In genomic region chr4:167196386-167196785, GRCh38 we compare ENCODE assay signal across 31 cellular contexts. TPM values are rescaled to one million over a fixed set of nuclear protein-coding genes. Genes with fewer than 3 reads are reported as not detected.
DNase-seq lines count a peak whose midpoint lies in the region; ATAC-seq, FAIRE-seq and TF ChIP-seq lines count a peak whose summit lies in the region.
"Had no signal": no experiment of that assay in that cellular context is flagged by ENCODE, and none has a peak within 500 bp of the region (broad histone marks: within the 10 kb centered on the region; RNA-seq: fewer than 3 reads in every experiment).

No MANE protein-coding gene starts in this region.

- intact Hi-C loops in mammary epithelial cell (cut with micrococcal nuclease) (no loop called here), HepG2 (cut with micrococcal nuclease; ENCODE audit: unreplicated experiment) (no loop called here), ovary (cut with DNase I) (no loop called here)

- H4K20me1 ChIP-seq in mammary epithelial cell (ENCODE audit: insufficient read depth, low read length) (no peaks in the 10 kb centered on the region), HepG2 (ENCODE audit: insufficient read depth, low read length) (no peaks in the 10 kb centered on the region)
- H4K20me1 ChIP-seq: BLaER1 treated with 17β-estradiol and CSF1 and Interleukin-3, amounts not matched to agents 10 nM and 100 nM had no signal

- no peak for TF ChIP-seq CTCF in mammary epithelial cell (conservative IDR thresholded peaks at IDR 0.05 in 1 of 2, IDR thresholded peaks at IDR 0.05 in 1 of 2; ENCODE audit: extremely low read depth in 1 of 2, insufficient read depth in 1 of 2, low read depth in 1 of 2, low read length in 2 of 2)
- TF ChIP-seq CTCF in HepG2 (CRISPR knock-in tag; IDR thresholded peaks at IDR 0.05), result no peak
- TF ChIP-seq CTCF in ovary (IDR thresholded peaks at IDR 0.05), result no peak

- POLR2A ChIA-PET in HepG2 (lab: Yijun Ruan, JAX), result no interaction called here

- no peak overlapping the region for H3K4me2 ChIP-seq in mammary epithelial cell (ENCODE audit: insufficient read depth, low read depth, low read length)
- no peak overlapping the region for H3K4me2 ChIP-seq in HepG2 (ENCODE audit: low read depth, low read length)
- H3K4me2 ChIP-seq: BLaER1 treated with 17β-estradiol and CSF1 and Interleukin-3, amounts not matched to agents 10 nM and 100 nM had no signal

- H3K36me3 ChIP-seq in mammary epithelial cell (ENCODE audit: insufficient read depth, low read length), result no peaks in the 10 kb centered on the region
- H3K36me3 ChIP-seq in HepG2 (replicated peaks in 1 of 2; ENCODE audit: control insufficient read depth in 1 of 2, insufficient read depth in 2 of 2, low read length in 2 of 2), result no peaks in the 10 kb centered on the region
- H3K36me3 ChIP-seq in ovary, result no peaks in the 10 kb centered on the region
- H3K36me3 ChIP-seq: BLaER1 treated with 17β-estradiol and CSF1 and Interleukin-3, amounts not matched to agents 10 nM and 100 nM; brain microvascular endothelial cell; heart right ventricle had no signal

- no peak for TF ChIP-seq EP300 in HepG2 (IDR thresholded peaks at IDR 0.05; ENCODE audit: low read depth in 2 of 2, low read length in 2 of 2)
- TF ChIP-seq EP300 in HepG2 (CRISPR knock-in tag; IDR thresholded peaks at IDR 0.05; ENCODE audit: borderline replicate concordance), result no peak
- TF ChIP-seq EP300 in ovary (IDR thresholded peaks at IDR 0.05), result no peak

- TF ChIP-seq POLR2A in HepG2 (IDR thresholded peaks at IDR 0.05; ENCODE audit: insufficient read depth in 1 of 2, low read depth in 2 of 2, low read length in 2 of 2), result no peak
- no peak for TF ChIP-seq POLR2A in ovary (IDR thresholded peaks at IDR 0.05)

- CTCF ChIA-PET in mammary epithelial cell (lab: Charles Lee; ENCODE audit: low non-redundant PET) (no interaction called here), HepG2 (lab: Yijun Ruan, JAX; ENCODE audit: low intra/inter-chr PET ratio, low total read pairs) (no interaction called here)

- H3K4me1 ChIP-seq in mammary epithelial cell (ENCODE audit: insufficient read depth, low read length) (no peaks in the 10 kb centered on the region), HepG2 (ENCODE audit: insufficient read depth, low read length) (no peaks in the 10 kb centered on the region), ovary (ENCODE audit: insufficient read depth) (no peaks in the 10 kb centered on the region)
- H3K4me1 ChIP-seq: BLaER1 treated with 17β-estradiol and CSF1 and Interleukin-3, amounts not matched to agents 10 nM and 100 nM; heart right ventricle had no signal

- ATAC-seq in HepG2 (peak; percentile 75), GM18868 (IDR thresholded peaks at IDR 0.05; ENCODE audit: unreplicated experiment) (no peak)
- ATAC-seq: heart right ventricle, mucosa of descending colon, sciatic nerve, SK-N-SH treated with all-trans-retinoic acid at 6 μM for 48 hours, WTC11 had no signal

- 30% methylated on average over 1 of the region's 1 CpG for WGBS in mammary epithelial cell (ENCODE audit: low coverage, missing lambda C conversion rate)
- 3% methylated on average over 1 of the region's 1 CpG for WGBS in HepG2 (ENCODE audit: low lambda C conversion rate)
- WGBS in ovary, 3 donors, result 74 to 90% (median 88%) methylated on average over 1 of the region's 1 CpG

- H3K79me2 ChIP-seq in mammary epithelial cell (ENCODE audit: insufficient read depth, low read length), result no peaks in the 10 kb centered on the region
- no peaks in the 10 kb centered on the region for H3K79me2 ChIP-seq in HepG2 (ENCODE audit: insufficient read depth, low read length)

- no peak overlapping the region for H2AFZ ChIP-seq in mammary epithelial cell (ENCODE audit: low read depth, low read length)
- no peak overlapping the region for H2AFZ ChIP-seq in HepG2 (ENCODE audit: low read length)

- H3K9me3 ChIP-seq in mammary epithelial cell (replicated peaks; ENCODE audit: insufficient read depth, low read length), result no peaks in the 10 kb centered on the region
- H3K9me3 ChIP-seq in HepG2 (ENCODE audit: low read length), result no peaks in the 10 kb centered on the region
- no peaks in the 10 kb centered on the region for H3K9me3 ChIP-seq in ovary
- H3K9me3 ChIP-seq: BLaER1 treated with 17β-estradiol and CSF1 and Interleukin-3, amounts not matched to agents 10 nM and 100 nM; Caco-2; mucosa of descending colon had no signal

- dilution Hi-C loops in mammary epithelial cell (cut with HindIII; ENCODE audit: low sequenced_read_pairs), result no loop called here

- no peak for TF ChIP-seq RAD21 in HepG2 (CRISPR knock-in tag; IDR thresholded peaks at IDR 0.05)

- in situ Hi-C loops in mammary epithelial cell (cut with MboI; ENCODE audit: low sequenced_read_pairs in 2 of 2) (no loop called here), HepG2 (cut with HindIII; ENCODE audit: extremely low pct_ligation_motif_present, low pct_unique_long_range_greater_than_20kb) (no loop called here)

- DNase-seq in DMS53 (lab: John Stamatoyannopoulos, UW) (peak; percentile 85), M059J (ENCODE audit: low read depth) (peak; percentile 8), mammary epithelial cell (peak; percentile 9), HepG2 (ENCODE audit: low spot score) (peak; percentile 33), NCI-H1694 treated with DMSO at 0.1 percent for 48 hours (lab: John Stamatoyannopoulos, UW) (no peak), ovary (no peak), hepatic stellate cell (ENCODE audit: low spot score) (no peak)
- DNase-seq: ACHN; activated CD4-positive, alpha-beta T cell treated with anti-CD3 and anti-CD28 coated beads, Interleukin-2, amount 50 U/mL, for 4 hours; activated CD8-positive, alpha-beta memory T cell treated with anti-CD3 and anti-CD28 coated beads, Interleukin-2, amount 50 U/mL, for 48 hours; activated naive CD8-positive, alpha-beta T cell treated with anti-CD3 and anti-CD28 coated beads for 36 hours; brain microvascular endothelial cell; Caco-2; cortex of kidney; endodermal cell; heart right ventricle; immature natural killer cell; mucosa of descending colon; NCI-H187 treated with DMSO at 0.1 percent for 48 hours; nephron progenitor cell; stimulated activated CD4-positive, alpha-beta T cell treated with anti-CD3 and anti-CD28 coated beads, Interleukin-15, amount 100 ng/mL, for 24 hours; stimulated activated CD8-positive, alpha-beta memory T cell treated with anti-CD3 and anti-CD28 coated beads, Interleukin-4, amount 100 ng/mL, for 48 hours; trophoblast cell had no signal

- no peak overlapping the region for H3K27ac ChIP-seq in mammary epithelial cell (ENCODE audit: insufficient read depth, low read depth, low read length)
- H3K27ac ChIP-seq in HepG2 (ENCODE audit: extremely low read length, insufficient read depth, low read length), result no peak overlapping the region
- no peak overlapping the region for H3K27ac ChIP-seq in ovary
- H3K27ac ChIP-seq: BLaER1 treated with 17β-estradiol and CSF1 and Interleukin-3, amounts not matched to agents 10 nM and 100 nM; brain microvascular endothelial cell; heart right ventricle had no signal

- FAIRE-seq in HepG2 (lab: Jason Lieb, UNC), result no peak
- FAIRE-seq: H1, HTR-8/SVneo had no signal

- BruUV-seq in mammary epithelial cell (replicated peaks; lab: Mats Ljungman, UMichigan) (no TSS peak), HepG2 (replicated peaks; lab: Mats Ljungman, UMichigan) (no TSS peak)

- no peak overlapping the region for H3K9ac ChIP-seq in mammary epithelial cell (ENCODE audit: insufficient read depth, low read length)
- no peak overlapping the region for H3K9ac ChIP-seq in HepG2 (ENCODE audit: insufficient read depth, low read depth, low read length)
- H3K9ac ChIP-seq: BLaER1 treated with 17β-estradiol and CSF1 and Interleukin-3, amounts not matched to agents 10 nM and 100 nM had no signal

- H3K27me3 ChIP-seq in mammary epithelial cell (ENCODE audit: insufficient read depth, low read length) (no peaks in the 10 kb centered on the region), HepG2 (ENCODE audit: control insufficient read depth in 1 of 2, insufficient read depth in 2 of 2, low read length in 2 of 2) (no peaks in the 10 kb centered on the region; a peak in 1 of 5 replicates), ovary (no peaks in the 10 kb centered on the region)
- H3K27me3 ChIP-seq: BLaER1 treated with 17β-estradiol and CSF1 and Interleukin-3, amounts not matched to agents 10 nM and 100 nM; brain microvascular endothelial cell; heart right ventricle had no signal

- H3K4me3 ChIP-seq in mammary epithelial cell (replicated peaks in 1 of 3; ENCODE audit: insufficient read depth in 1 of 3, low read depth in 2 of 3, low read length in 3 of 3) (no peak overlapping the region), HepG2 (replicated peaks in 1 of 3; ENCODE audit: insufficient read depth in 1 of 3, low read depth in 2 of 3, low read length in 3 of 3) (no peak overlapping the region), ovary (no peak overlapping the region)
- H3K4me3 ChIP-seq: BLaER1 treated with 17β-estradiol and CSF1 and Interleukin-3, amounts not matched to agents 10 nM and 100 nM; heart right ventricle; mucosa of descending colon had no signal

RNA-seq across cellular contexts. Expression of gene SPOCK3, which starts 37.9 kb away (rescaled TPM):
- total RNA-seq in M059J (2014; rRNA removed; shearing (Covaris generic)), result 0.20 and 0.81 TPM in 2 replicates
- total RNA-seq in mammary epithelial cell (not detected), HepG2 (2016; rRNA removed; fragmentation: Illumina TruSeq; extraction: Trizol) (not detected in 2 replicates), ovary (10 to 100 TPM in 1 of 7 donors, 1 to 10 TPM in 5, under 1 TPM in 1; 0.50 to 11.0 (median 4.5) TPM)
- polyA plus RNA-seq in mammary epithelial cell (not detected), HepG2 (2011; rRNA removed) (not detected in 2 replicates), ovary (10 to 100 TPM in 1 of 2 donors, 1 to 10 TPM in 1; 1.6 to 10.0 TPM)
- polyA minus RNA-seq in mammary epithelial cell, result not detected
- not detected in 2 replicates for total RNA-seq in HepG2 (2016; cell fraction: cytosol; rRNA removed; fragmentation: Illumina TruSeq; extraction: Trizol; ENCODE audit: low read depth)
- not detected in 2 replicates for total RNA-seq in HepG2 (2016; cell fraction: insoluble cytoplasmic fraction; rRNA removed; fragmentation: Illumina TruSeq; extraction: Trizol)
- not detected in 2 replicates for total RNA-seq in HepG2 (2016; cell fraction: membrane; rRNA removed; fragmentation: Illumina TruSeq; extraction: Trizol)
- not detected in 2 replicates for total RNA-seq in HepG2 (2016; cell fraction: nucleus; rRNA removed; fragmentation: Illumina TruSeq; extraction: Trizol)
- polyA plus RNA-seq in HepG2 (2011; cell fraction: cytosol; rRNA removed), result not detected in 2 replicates
- polyA plus RNA-seq in HepG2 (2011; cell fraction: nucleus; rRNA removed), result not detected in 2 replicates
- polyA plus RNA-seq in HepG2 (2012), result not detected in 2 replicates
- polyA plus RNA-seq in HepG2 (2016; cell fraction: cytosol; fragmentation: Illumina TruSeq; extraction: Trizol; ENCODE audit: low read depth), result not detected in 2 replicates
- not detected in 2 replicates for polyA plus RNA-seq in HepG2 (2016; cell fraction: insoluble cytoplasmic fraction; fragmentation: Illumina TruSeq; extraction: Trizol; ENCODE audit: low read depth)
- polyA plus RNA-seq in HepG2 (2016; cell fraction: membrane; fragmentation: Illumina TruSeq; extraction: Trizol; ENCODE audit: low read depth), result not detected in 2 replicates
- not detected in 2 replicates for polyA plus RNA-seq in HepG2 (2016; cell fraction: nucleus; fragmentation: Illumina TruSeq; extraction: Trizol; ENCODE audit: insufficient read depth, low read depth)
- polyA minus RNA-seq in HepG2 (2011; rRNA and poly(A)+ RNA removed; ENCODE audit: low replicate concordance), result not detected in 2 replicates
- not detected in 2 replicates for polyA minus RNA-seq in HepG2 (2011; cell fraction: cytosol; rRNA and poly(A)+ RNA removed)
- not detected in 2 replicates for polyA minus RNA-seq in HepG2 (2011; cell fraction: nucleus; rRNA and poly(A)+ RNA removed)
- total RNA-seq: sciatic nerve; T-helper 2 cell treated with Interferon-gamma antibody and Interleukin-4, amounts not matched to agents 100 ng/mL and 5 ng/mL, for 36 hours had no signal
- polyA plus RNA-seq: heart right ventricle, immature natural killer cell had no signal

Comparison
In these comparisons a context has a peak if more than half of its experiments do, and no peak if none do; other contexts are left out.
1. DNase-seq: peak in DMS53 (single experiment), M059J (single experiment), mammary epithelial cell (single experiment) and HepG2 (single experiment); none in NCI-H1694 treated with DMSO at 0.1 percent for 48 hours (single experiment), ovary (0 of 5) and hepatic stellate cell (single experiment).